1 cellular context compared by ENCODE assay signal in the genomic region with DNA sequence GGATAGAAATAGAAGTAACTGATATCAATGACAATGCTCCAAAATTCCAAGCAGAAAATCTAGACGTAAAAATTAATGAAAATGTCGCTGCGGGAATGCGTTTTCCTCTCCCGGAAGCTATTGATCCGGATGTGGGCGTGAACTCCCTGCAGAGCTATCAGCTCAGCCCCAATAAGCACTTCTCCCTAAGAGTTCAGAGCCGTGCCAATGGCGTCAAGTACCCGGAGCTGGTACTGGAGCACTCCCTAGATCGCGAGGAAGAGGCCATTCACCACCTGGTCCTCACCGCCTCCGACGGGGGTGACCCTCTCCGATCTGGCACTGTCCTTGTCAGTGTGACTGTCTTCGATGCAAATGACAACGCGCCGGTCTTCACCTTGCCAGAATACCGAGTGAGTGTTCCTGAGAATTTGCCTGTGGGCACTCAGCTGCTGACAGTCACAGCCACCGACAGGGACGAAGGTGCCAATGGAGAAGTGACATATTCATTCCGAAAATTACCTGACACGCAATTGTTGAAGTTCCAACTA.
TF ChIP-seq lines count a peak whose summit lies in the region.

No MANE protein-coding gene starts in this region.

TF ChIP-seq in SK-N-SH, 30 proteins besides CTCF, POLR2A, EP300 and RAD21 (continued from another document):
- TF ChIP-seq FOXM1 (IDR thresholded peaks at IDR 0.05; ENCODE audit: low read depth): no peak
- TF ChIP-seq, protein P1, sequence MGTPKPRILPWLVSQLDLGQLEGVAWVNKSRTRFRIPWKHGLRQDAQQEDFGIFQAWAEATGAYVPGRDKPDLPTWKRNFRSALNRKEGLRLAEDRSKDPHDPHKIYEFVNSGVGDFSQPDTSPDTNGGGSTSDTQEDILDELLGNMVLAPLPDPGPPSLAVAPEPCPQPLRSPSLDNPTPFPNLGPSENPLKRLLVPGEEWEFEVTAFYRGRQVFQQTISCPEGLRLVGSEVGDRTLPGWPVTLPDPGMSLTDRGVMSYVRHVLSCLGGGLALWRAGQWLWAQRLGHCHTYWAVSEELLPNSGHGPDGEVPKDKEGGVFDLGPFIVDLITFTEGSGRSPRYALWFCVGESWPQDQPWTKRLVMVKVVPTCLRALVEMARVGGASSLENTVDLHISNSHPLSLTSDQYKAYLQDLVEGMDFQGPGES (IDR thresholded peaks at IDR 0.05; ENCODE audit: low read depth, low read length): no peak
- no peak for TF ChIP-seq CHD2 (IDR thresholded peaks at IDR 0.05; ENCODE audit: low read length, partially characterized antibody)
- TF ChIP-seq GATA2 (CRISPR knock-in tag; IDR thresholded peaks at IDR 0.05): no peak
- TF ChIP-seq, protein P2, sequence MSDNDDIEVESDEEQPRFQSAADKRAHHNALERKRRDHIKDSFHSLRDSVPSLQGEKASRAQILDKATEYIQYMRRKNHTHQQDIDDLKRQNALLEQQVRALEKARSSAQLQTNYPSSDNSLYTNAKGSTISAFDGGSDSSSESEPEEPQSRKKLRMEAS (IDR thresholded peaks at IDR 0.05; ENCODE audit: low read depth): no peak
- no peak for TF ChIP-seq TCF12 (IDR thresholded peaks at IDR 0.05)
- no peak for TF ChIP-seq YY1 (IDR thresholded peaks at IDR 0.05; ENCODE audit: low read depth)
- TF ChIP-seq TEAD4 (IDR thresholded peaks at IDR 0.05; ENCODE audit: borderline replicate concordance, insufficient read depth): no peak
- TF ChIP-seq EZH2phosphoT487 (IDR thresholded peaks at IDR 0.05; ENCODE audit: borderline replicate concordance, low read depth): no peak
- no peak for TF ChIP-seq RXRA (IDR thresholded peaks at IDR 0.05; ENCODE audit: borderline replicate concordance, low read depth)
- no peak for TF ChIP-seq NRF1 (IDR thresholded peaks at IDR 0.05; ENCODE audit: low read depth, low read length)
- no peak for TF ChIP-seq POLR2AphosphoS5 (IDR thresholded peaks at IDR 0.05; ENCODE audit: low read depth, low read length)
- no peak for TF ChIP-seq SMC3 (IDR thresholded peaks at IDR 0.05; ENCODE audit: low read depth, low read length)
- no peak for TF ChIP-seq GABPA (IDR thresholded peaks at IDR 0.05; ENCODE audit: low read depth)
- no peak for TF ChIP-seq USF1 (IDR thresholded peaks at IDR 0.05; ENCODE audit: borderline replicate concordance, low read depth)
- TF ChIP-seq ZBTB33 (IDR thresholded peaks at IDR 0.05; ENCODE audit: borderline replicate concordance, low read depth): no peak
- TF ChIP-seq RCOR1 (IDR thresholded peaks at IDR 0.05; ENCODE audit: low read length): no peak
